In genomic region chr7:96699219-96699871, GRCh38 we compare ENCODE assay signal across 17 cellular contexts. TPM values are rescaled to one million over a fixed set of nuclear protein-coding genes. Genes with fewer than 3 reads are reported as not detected.
DNase-seq lines count a peak whose midpoint lies in the region; ATAC-seq and TF ChIP-seq lines count a peak whose summit lies in the region.
"Had no signal": no experiment of that assay in that cellular context is flagged by ENCODE, and none has a peak within 500 bp of the region (broad histone marks: within the 10 kb centered on the region; RNA-seq: fewer than 3 reads in every experiment).

No MANE protein-coding gene starts in this region.

- ATAC-seq in activated CD4-positive, alpha-beta T cell treated with anti-CD3 and anti-CD28 coated beads for 36 hours, result no peak
- ATAC-seq in CD8-positive, alpha-beta T cell, result no peak
- no peak for ATAC-seq in activated T-helper 17 cell treated with anti-CD3 and anti-CD28 coated beads, Interleukin-2, amount 50 U/mL, for 72 hours (replicated peaks)
- ATAC-seq: HCT116 had no signal

- H3K9me3 Mint-ChIP-seq in activated CD4-positive, alpha-beta T cell treated with anti-CD3 and anti-CD28 coated beads for 36 hours (ENCODE audit: low read depth), result no peaks in the 10 kb centered on the region
- no peaks in the 10 kb centered on the region for H3K9me3 Mint-ChIP-seq in CD8-positive, alpha-beta T cell
- no peaks in the 10 kb centered on the region for H3K9me3 Mint-ChIP-seq in activated T-helper 17 cell treated with anti-CD3 and anti-CD28 coated beads, Interleukin-2, amount 50 U/mL, for 72 hours
- H3K9me3 Mint-ChIP-seq: CD8-positive, alpha-beta memory T cell; IgD-negative memory B cell had no signal

- POLR2A ChIA-PET in activated CD4-positive, alpha-beta T cell treated with anti-CD3 and anti-CD28 coated beads for 36 hours (lab: Charles Lee), result no interaction called here
- POLR2A ChIA-PET in CD8-positive, alpha-beta T cell (lab: Charles Lee), result no interaction called here

- H3K4me3 ChIP-seq in CD8-positive, alpha-beta T cell (ENCODE audit: low read depth, low read length), result no peak overlapping the region
- no peak overlapping the region for H3K4me3 ChIP-seq in epithelial cell of esophagus (ENCODE audit: low read length)

- H3K27me3 ChIP-seq in CD8-positive, alpha-beta T cell (ENCODE audit: insufficient read depth, low read length), result no peaks in the 10 kb centered on the region

- DNase-seq in activated CD4-positive, alpha-beta T cell treated with anti-CD3 and anti-CD28 coated beads for 36 hours, result no peak
- DNase-seq in activated CD4-positive, alpha-beta T cell treated with anti-CD3 and anti-CD28 coated beads, Interleukin-2, amount 50 U/mL, for 48 hours, result no peak
- no peak for DNase-seq in CD8-positive, alpha-beta T cell
- DNase-seq in NCI-H69 (lab: John Stamatoyannopoulos, UW) (peak; percentile 82), epithelial cell of esophagus (ENCODE audit: low read depth) (peak; percentile 13), NCI-H187 treated with DMSO at 0.1 percent for 48 hours (lab: John Stamatoyannopoulos, UW) (no peak), epidermal melanocyte (ENCODE audit: insufficient read length, low spot score) (no peak)
- DNase-seq: ACHN; C1 segment of cervical spinal cord; Caco-2; CD8-positive, alpha-beta memory T cell; DND-41; GDM1 had no signal

- H3K4me1 Mint-ChIP-seq in activated CD4-positive, alpha-beta T cell treated with anti-CD3 and anti-CD28 coated beads for 36 hours, result peaks cover 56% of the 10 kb centered on the region
- H3K4me1 Mint-ChIP-seq in CD8-positive, alpha-beta T cell (ENCODE audit: low read depth), result peaks cover 88% of the 10 kb centered on the region
- H3K4me1 Mint-ChIP-seq in activated T-helper 17 cell treated with anti-CD3 and anti-CD28 coated beads, Interleukin-2, amount 50 U/mL, for 72 hours, result peaks cover 27% of the 10 kb centered on the region

- no peak overlapping the region for H3K4me3 Mint-ChIP-seq in activated CD4-positive, alpha-beta T cell treated with anti-CD3 and anti-CD28 coated beads for 36 hours
- H3K4me3 Mint-ChIP-seq in CD8-positive, alpha-beta T cell, result no peak overlapping the region
- no peak overlapping the region for H3K4me3 Mint-ChIP-seq in activated T-helper 17 cell treated with anti-CD3 and anti-CD28 coated beads, Interleukin-2, amount 50 U/mL, for 72 hours
- H3K4me3 Mint-ChIP-seq: B cell, IgD-negative memory B cell had no signal

- H3K27me3 Mint-ChIP-seq in activated CD4-positive, alpha-beta T cell treated with anti-CD3 and anti-CD28 coated beads for 36 hours, result no peaks in the 10 kb centered on the region
- H3K27me3 Mint-ChIP-seq in CD8-positive, alpha-beta T cell (ENCODE audit: low read depth), result no peaks in the 10 kb centered on the region
- no peaks in the 10 kb centered on the region for H3K27me3 Mint-ChIP-seq in activated T-helper 17 cell treated with anti-CD3 and anti-CD28 coated beads, Interleukin-2, amount 50 U/mL, for 72 hours
- H3K27me3 Mint-ChIP-seq: B cell; CD8-positive, alpha-beta memory T cell; IgD-negative memory B cell had no signal

- H3K4me1 ChIP-seq in CD8-positive, alpha-beta T cell (ENCODE audit: insufficient read depth, low read length), result peaks cover 22% of the 10 kb centered on the region
- H3K4me1 ChIP-seq: Caco-2 had no signal

- intact Hi-C loops in activated CD4-positive, alpha-beta T cell treated with anti-CD3 and anti-CD28 coated beads for 36 hours (cut with DNase I, micrococcal nuclease), result no loop called here
- intact Hi-C loops in CD8-positive, alpha-beta T cell (cut with DNase I, micrococcal nuclease), result no loop called here

- no peaks in the 10 kb centered on the region for H3K36me3 ChIP-seq in CD8-positive, alpha-beta T cell (ENCODE audit: insufficient read depth, low read length)

- no peaks in the 10 kb centered on the region for H3K9me3 ChIP-seq in CD8-positive, alpha-beta T cell (ENCODE audit: low read length)
- H3K9me3 ChIP-seq: Caco-2 had no signal

- H3K36me3 Mint-ChIP-seq in activated CD4-positive, alpha-beta T cell treated with anti-CD3 and anti-CD28 coated beads for 36 hours (ENCODE audit: low read depth), result peaks cover 23% of the 10 kb centered on the region
- peaks cover 38% of the 10 kb centered on the region for H3K36me3 Mint-ChIP-seq in CD8-positive, alpha-beta T cell
- peaks cover 48% of the 10 kb centered on the region for H3K36me3 Mint-ChIP-seq in activated T-helper 17 cell treated with anti-CD3 and anti-CD28 coated beads, Interleukin-2, amount 50 U/mL, for 72 hours (ENCODE audit: low read depth)

- TF ChIP-seq CTCF in CD8-positive, alpha-beta T cell (IDR thresholded peaks at IDR 0.05), result no peak
- no peak for TF ChIP-seq CTCF in epithelial cell of esophagus (IDR thresholded peaks at IDR 0.05; ENCODE audit: insufficient read depth, low read depth, low read length, missing control alignments)

- no peak overlapping the region for H3K27ac ChIP-seq in CD8-positive, alpha-beta T cell (ENCODE audit: low read depth, low read length)

- peak overlapping the region; percentile 33 for H3K27ac Mint-ChIP-seq in activated CD4-positive, alpha-beta T cell treated with anti-CD3 and anti-CD28 coated beads for 36 hours
- peak overlapping the region; percentile 49 for H3K27ac Mint-ChIP-seq in CD8-positive, alpha-beta T cell
- no peak overlapping the region for H3K27ac Mint-ChIP-seq in activated T-helper 17 cell treated with anti-CD3 and anti-CD28 coated beads, Interleukin-2, amount 50 U/mL, for 72 hours
- H3K27ac Mint-ChIP-seq: B cell had no signal

- CTCF ChIA-PET in activated CD4-positive, alpha-beta T cell treated with anti-CD3 and anti-CD28 coated beads for 36 hours (lab: Charles Lee), result no interaction called here
- CTCF ChIA-PET in CD8-positive, alpha-beta T cell (lab: Charles Lee), result no interaction called here

RNA-seq across cellular contexts. Expression of gene SEM1, which starts 10.3 kb away (rescaled TPM):
- 10 to 100 TPM; 42.9 to 46.4 TPM for total RNA-seq in activated CD4-positive, alpha-beta T cell treated with anti-CD3 and anti-CD28 coated beads for 36 hours
- 10 to 100 TPM; 14.7 to 15.6 TPM for total RNA-seq in CD8-positive, alpha-beta T cell
- 10 to 100 TPM; 23.5 to 28.2 TPM for total RNA-seq in activated T-helper 17 cell treated with anti-CD3 and anti-CD28 coated beads, Interleukin-2, amount 50 U/mL, for 72 hours

Comparison
In these comparisons a context has a peak if more than half of its experiments do, and no peak if none do; other contexts are left out.
1. DNase-seq: peak in NCI-H69 (single experiment) and epithelial cell of esophagus (single experiment); none in activated CD4-positive, alpha-beta T cell treated with anti-CD3 and anti-CD28 coated beads for 36 hours (single experiment), activated CD4-positive, alpha-beta T cell treated with anti-CD3 and anti-CD28 coated beads, Interleukin-2, amount 50 U/mL, for 48 hours (0 of 2), CD8-positive, alpha-beta T cell (0 of 7), NCI-H187 treated with DMSO at 0.1 percent for 48 hours (single experiment) and epidermal melanocyte (single experiment).